ENCODE assay signal across 12 cellular contexts in the genomic region with DNA sequence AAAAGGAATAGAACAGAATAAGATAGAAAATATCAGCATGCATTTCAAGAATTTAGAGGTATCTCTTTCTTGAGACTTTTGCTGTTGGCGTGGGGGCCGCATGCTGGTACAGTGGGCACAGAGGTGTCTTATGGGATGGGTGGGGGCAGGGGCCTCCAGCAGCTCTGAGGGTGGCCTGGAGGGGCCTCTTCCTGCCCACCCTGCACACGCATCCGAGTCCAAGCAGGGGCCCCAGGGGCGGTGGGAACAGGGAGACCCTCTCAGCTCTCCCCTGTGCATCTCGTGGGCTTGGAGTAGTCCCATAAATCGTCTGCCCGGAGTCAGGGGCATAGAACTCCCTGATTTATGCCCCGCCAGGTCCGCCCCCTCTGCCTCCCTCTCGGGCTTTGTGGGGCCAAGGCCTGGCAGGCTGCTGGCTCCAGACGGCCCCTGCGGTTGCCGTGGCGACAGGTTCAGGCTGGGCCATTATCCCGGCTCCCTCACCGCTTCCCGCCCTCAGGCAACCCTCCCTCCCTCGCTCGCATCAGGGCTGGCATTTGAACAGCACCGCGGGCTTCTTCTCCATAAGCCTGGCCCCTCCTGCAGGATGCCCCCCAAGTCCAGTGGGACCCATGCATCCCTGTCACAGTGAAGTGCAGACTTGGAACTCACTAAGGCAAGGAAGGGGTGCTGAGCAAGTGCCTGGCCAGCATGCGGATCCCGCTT.
DNase-seq lines count a peak whose midpoint lies in the region; ATAC-seq and TF ChIP-seq lines count a peak whose summit lies in the region.
"Had no signal": no experiment of that assay in that cellular context is flagged by ENCODE, and none has a peak within 500 bp of the region (broad histone marks: within the 10 kb centered on the region; RNA-seq: fewer than 3 reads in every experiment).

No MANE protein-coding gene starts in this region.

- no peak overlapping the region for H3K4ac ChIP-seq in H9 (ENCODE audit: low read depth, low read length)

- no peaks in the 10 kb centered on the region for H3K9me3 ChIP-seq in H9 (ENCODE audit: control insufficient read depth, low read depth, low read length)
- H3K9me3 ChIP-seq in neuron (ENCODE audit: low read length), result no peaks in the 10 kb centered on the region
- H3K9me3 ChIP-seq in A673 (ENCODE audit: low read depth, low read length, poor library complexity, severe bottlenecking), result no peaks in the 10 kb centered on the region
- H3K9me3 ChIP-seq: Caco-2 had no signal

- intact Hi-C loops in A673 (cut with micrococcal nuclease; ENCODE audit: unreplicated experiment), result no loop called here

- H3K4me1 Mint-ChIP-seq in H9 (peaks cover 40 to 59% of the 10 kb centered on the region in 2 experiments), T-cell (no peaks in the 10 kb centered on the region)

- H2BK120ac ChIP-seq in H9 (ENCODE audit: low read depth, low read length, poor library complexity, severe bottlenecking), result no peak overlapping the region

- no peak overlapping the region for H4K8ac ChIP-seq in H9 (replicated peaks; ENCODE audit: insufficient read length, low read depth, low read length)

- H2AFZ ChIP-seq in H9 (ENCODE audit: low read length), result no peak overlapping the region
- H2AFZ ChIP-seq in neuron (ENCODE audit: low read depth, low read length), result peak overlapping the region; percentile 51

- H2BK15ac ChIP-seq in H9 (ENCODE audit: low read depth, low read length), result no peak overlapping the region

- H2BK12ac ChIP-seq in H9 (ENCODE audit: insufficient read length, low read depth, low read length), result no peak overlapping the region

- CTCF ChIA-PET in A673 (lab: Charles Lee), result no interaction called here
- CTCF ChIA-PET in T-cell (lab: Charles Lee), result no interaction called here

- H3K9me3 Mint-ChIP-seq in H9 (no peaks in the 10 kb centered on the region), T-cell (no peaks in the 10 kb centered on the region)
- H3K9me3 Mint-ChIP-seq: activated T-cell treated with anti-CD3 and anti-CD28 coated beads, Interleukin-2, amount 50 U/mL, for 24 hours had no signal

- H3K4me3 Mint-ChIP-seq in H9 (no peak overlapping the region), T-cell (no peak overlapping the region)
- H3K4me3 Mint-ChIP-seq: activated T-cell treated with anti-CD3 and anti-CD28 coated beads, Interleukin-2, amount 50 U/mL, for 24 hours had no signal

- H2BK5ac ChIP-seq in H9 (ENCODE audit: insufficient read length, low read length), result no peak overlapping the region

- no peak overlapping the region for H4K91ac ChIP-seq in H9 (ENCODE audit: insufficient read length, low read depth, low read length)

- no peak overlapping the region for H2BK20ac ChIP-seq in H9 (ENCODE audit: low read depth, low read length, poor library complexity, severe bottlenecking)

- H3K56ac ChIP-seq in H9 (ENCODE audit: insufficient read length, low read depth, low read length), result no peak overlapping the region

- H3K27ac ChIP-seq in H9 (ENCODE audit: insufficient read length, low read depth, low read length) (no peak overlapping the region), A673 (ENCODE audit: low read depth, low read length, poor library complexity, severe bottlenecking) (no peak overlapping the region)
- H3K27ac ChIP-seq: skin epidermis had no signal

- no peak overlapping the region for H3K23ac ChIP-seq in H9 (ENCODE audit: insufficient read length, low read depth, low read length)

- H4K5ac ChIP-seq in H9 (ENCODE audit: insufficient read length, low read depth, low read length), result no peak overlapping the region

- H3K79me1 ChIP-seq in H9 (ENCODE audit: insufficient read depth, low read depth, low read length, poor library complexity, severe bottlenecking), result no peaks in the 10 kb centered on the region

- H3K4me3 ChIP-seq in neuron (ENCODE audit: low read length) (no peak overlapping the region), A673 (ENCODE audit: low read depth, low read length, poor library complexity, severe bottlenecking) (no peak overlapping the region)
- H3K4me3 ChIP-seq: skin epidermis had no signal

- no peak overlapping the region for H3K18ac ChIP-seq in H9 (ENCODE audit: insufficient read length, low read depth, low read length)

- POLR2A ChIA-PET in A673 (lab: Charles Lee; ENCODE audit: low non-redundant PET) (no interaction called here), T-cell (lab: Charles Lee) (no interaction called here)

- no peak for ATAC-seq in T-cell (replicated peaks in 1 of 4)
- ATAC-seq in HG03139 (IDR thresholded peaks at IDR 0.05; ENCODE audit: unreplicated experiment), result no peak

- peaks cover 15% of the 10 kb centered on the region for H3K4me1 ChIP-seq in H9 (ENCODE audit: insufficient read depth, low read length)
- H3K4me1 ChIP-seq in neuron (ENCODE audit: insufficient read depth, low read length), result peaks cover 27% of the 10 kb centered on the region
- no peaks in the 10 kb centered on the region for H3K4me1 ChIP-seq in A673 (ENCODE audit: insufficient read depth, low read length, poor library complexity, severe bottlenecking)
- H3K4me1 ChIP-seq: Caco-2 had no signal

- H3K79me2 ChIP-seq in H9 (ENCODE audit: insufficient read depth, low read length), result no peaks in the 10 kb centered on the region

- H3K23me2 ChIP-seq in H9 (ENCODE audit: insufficient read length, low read depth, low read length, poor library complexity, severe bottlenecking), result no peaks in the 10 kb centered on the region

- H3K9ac ChIP-seq in H9 (ENCODE audit: extremely low read depth, insufficient read length, low read length), result no peak overlapping the region

- no peaks in the 10 kb centered on the region for H3K36me3 ChIP-seq in neuron (ENCODE audit: insufficient read depth, low read length)
- no peaks in the 10 kb centered on the region for H3K36me3 ChIP-seq in A673 (ENCODE audit: insufficient read depth, low read length, poor library complexity, severe bottlenecking)

- H2AK5ac ChIP-seq in H9 (ENCODE audit: insufficient read length, low read length), result no peak overlapping the region

- DNase-seq in H9, result peak; percentile 82
- peak; percentile 48 for DNase-seq in NCI-H2196 (lab: John Stamatoyannopoulos, UW; ENCODE audit: unreplicated experiment)
- DNase-seq in cerebellum (ENCODE audit: low spot score), result peak; percentile 21
- DNase-seq in A673 (ENCODE audit: low spot score), result no peak
- DNase-seq in T-cell, result no peak
- no peak for DNase-seq in stimulated activated CD4-positive, alpha-beta T cell treated with anti-CD3 and anti-CD28 coated beads, Interleukin-2, amount 100 ng/mL, for 24 hours
- DNase-seq: activated T-cell treated with anti-CD3 and anti-CD28 coated beads, Interleukin-2, amount 50 U/mL, for 24 hours; Caco-2; Karpas-422 had no signal

- no peak for TF ChIP-seq CTCF in H9 (conservative IDR thresholded peaks at IDR 0.05)
- no peak for TF ChIP-seq CTCF in A673 (conservative IDR thresholded peaks at IDR 0.05; ENCODE audit: low read depth, low read length)

- H4K20me1 ChIP-seq in H9 (ENCODE audit: control insufficient read depth, insufficient read depth, insufficient read length), result no peaks in the 10 kb centered on the region

- H3K14ac ChIP-seq in H9 (ENCODE audit: insufficient read depth, low read length), result no peak overlapping the region

- H3K27ac Mint-ChIP-seq in H9 (no peak overlapping the region), T-cell (no peak overlapping the region)
- H3K27ac Mint-ChIP-seq: activated T-cell treated with anti-CD3 and anti-CD28 coated beads, Interleukin-2, amount 50 U/mL, for 24 hours had no signal

- peaks cover 7% of the 10 kb centered on the region for H3K27me3 Mint-ChIP-seq in H9 (ENCODE audit: low read depth)
- H3K27me3 Mint-ChIP-seq in T-cell, result peaks cover 24 to 27% of the 10 kb centered on the region in 2 donors

- H3K36me3 Mint-ChIP-seq in H9 (ENCODE audit: insufficient read depth in 1 of 3, low read depth in 3 of 3) (no peaks in the 10 kb centered on the region), T-cell (no peaks in the 10 kb centered on the region)

- no peaks in the 10 kb centered on the region; the same call in 1 of the 2 replicates for H3K27me3 ChIP-seq in H9 (ENCODE audit: insufficient read depth, low read length)
- H3K27me3 ChIP-seq in neuron (ENCODE audit: insufficient read depth, low read length), result no peaks in the 10 kb centered on the region
- H3K27me3 ChIP-seq in A673 (replicated peaks; ENCODE audit: insufficient read depth, low read depth, low read length, poor library complexity), result no peaks in the 10 kb centered on the region

- no peak overlapping the region for H3K4me2 ChIP-seq in H9 (ENCODE audit: insufficient read depth, insufficient read length, low read length)

- WGBS in H9 (ENCODE audit: extremely low coverage, insufficient read length, low lambda C conversion rate), result no CpG with 5 or more reads among the region's 24 CpGs

- no TSS peak for BruUV-seq in A673 (replicated peaks; lab: Mats Ljungman, UMichigan)

- H3T11ph ChIP-seq in H9 (ENCODE audit: low read length), result no peak overlapping the region

Comparison
In these comparisons a context has a peak if more than half of its experiments do, and no peak if none do; other contexts are left out.
1. DNase-seq: peak in H9 (single experiment), NCI-H2196 (single experiment) and cerebellum (single experiment); none in A673 (single experiment), T-cell (0 of 34) and stimulated activated CD4-positive, alpha-beta T cell treated with anti-CD3 and anti-CD28 coated beads, Interleukin-2, amount 100 ng/mL, for 24 hours (0 of 2).